12 cellular contexts compared by ENCODE assay signal in the genomic region with DNA sequence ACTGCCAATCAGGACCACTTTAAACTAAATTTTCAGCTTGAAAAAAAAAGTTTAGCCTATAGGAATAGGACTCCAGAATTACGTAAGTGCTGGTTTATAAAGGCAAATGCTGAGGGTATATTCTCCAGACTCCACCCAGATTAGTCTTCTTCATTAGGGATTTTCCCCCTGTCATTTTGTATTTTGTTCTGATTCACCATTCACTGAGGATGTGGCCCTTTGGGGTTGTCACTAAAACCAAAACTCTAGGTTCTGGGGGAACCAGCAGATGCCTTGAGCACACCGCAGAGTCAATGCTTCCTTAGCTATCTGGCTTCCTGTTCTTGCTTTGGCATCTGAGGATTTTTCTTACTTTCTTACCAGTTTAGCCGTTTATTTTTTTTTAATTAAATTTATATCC.
DNase-seq lines count a peak whose midpoint lies in the region; ATAC-seq and TF ChIP-seq lines count a peak whose summit lies in the region.
"Had no signal": no experiment of that assay in that cellular context is flagged by ENCODE, and none has a peak within 500 bp of the region (broad histone marks: within the 10 kb centered on the region; RNA-seq: fewer than 3 reads in every experiment).

No MANE protein-coding gene starts in this region.

- no peaks in the 10 kb centered on the region for H3K9me3 Mint-ChIP-seq in effector memory CD8-positive, alpha-beta T cell
- H3K9me3 Mint-ChIP-seq: activated naive CD4-positive, alpha-beta T cell treated with anti-CD3 and anti-CD28 coated beads, Interleukin-2, amount 50 U/mL, for 24 hours had no signal

- no peak overlapping the region for H3K4me3 ChIP-seq in OCI-LY3 (ENCODE audit: low read length)
- H3K4me3 ChIP-seq: vagina had no signal

- no peak overlapping the region for H3K9ac ChIP-seq in OCI-LY3 (ENCODE audit: low read length)

- DNase-seq in hypothalamus (lab: John Stamatoyannopoulos, UW) (no peak), LoVo (ENCODE audit: low spot score) (no peak)
- DNase-seq in effector memory CD8-positive, alpha-beta T cell = no peak
- DNase-seq: Calu3, IMR-90, NCI-H2081 treated with DMSO at 0.1 percent for 48 hours had no signal

- no peak overlapping the region for H3K4me3 Mint-ChIP-seq in effector memory CD8-positive, alpha-beta T cell
- H3K4me3 Mint-ChIP-seq: activated naive CD4-positive, alpha-beta T cell treated with anti-CD3 and anti-CD28 coated beads, Interleukin-2, amount 50 U/mL, for 24 hours had no signal

- H3K27ac ChIP-seq in OCI-LY3 (ENCODE audit: low read length) = no peak overlapping the region
- H3K27ac ChIP-seq: vagina had no signal

- H3K27me3 Mint-ChIP-seq in effector memory CD8-positive, alpha-beta T cell = peaks cover 22 to 27% of the 10 kb centered on the region in 2 donors

- no peaks in the 10 kb centered on the region for H4K20me1 ChIP-seq in OCI-LY3 (ENCODE audit: insufficient read depth, low read length)

- H3K27ac Mint-ChIP-seq in effector memory CD8-positive, alpha-beta T cell = no peak overlapping the region
- H3K27ac Mint-ChIP-seq: activated naive CD4-positive, alpha-beta T cell treated with anti-CD3 and anti-CD28 coated beads, Interleukin-2, amount 50 U/mL, for 24 hours had no signal

- no peak for TF ChIP-seq CTCF in OCI-LY3 (IDR thresholded peaks at IDR 0.05; ENCODE audit: low read depth, low read length)

- H3K36me3 Mint-ChIP-seq in effector memory CD8-positive, alpha-beta T cell (ENCODE audit: insufficient read depth) = no peaks in the 10 kb centered on the region
- H3K36me3 Mint-ChIP-seq: activated naive CD4-positive, alpha-beta T cell treated with anti-CD3 and anti-CD28 coated beads, Interleukin-2, amount 50 U/mL, for 24 hours had no signal

- H3K27me3 ChIP-seq in OCI-LY3 (ENCODE audit: low read depth, low read length) = peaks cover 15% of the 10 kb centered on the region
- H3K27me3 ChIP-seq: vagina had no signal

- H3K9me3 ChIP-seq in OCI-LY3 (ENCODE audit: insufficient read depth, low read length) = no peaks in the 10 kb centered on the region
- H3K9me3 ChIP-seq: vagina had no signal

- no peak overlapping the region for H2AFZ ChIP-seq in OCI-LY3 (ENCODE audit: low read depth, low read length)

- H3K4me1 Mint-ChIP-seq in effector memory CD8-positive, alpha-beta T cell (ENCODE audit: low read depth in 2 of 2) = no peaks in the 10 kb centered on the region
- H3K4me1 Mint-ChIP-seq: activated naive CD4-positive, alpha-beta T cell treated with anti-CD3 and anti-CD28 coated beads, Interleukin-2, amount 50 U/mL, for 24 hours had no signal

- H3K4me1 ChIP-seq in OCI-LY3 (ENCODE audit: low read length) = peaks cover 14% of the 10 kb centered on the region
- H3K4me1 ChIP-seq: vagina had no signal

- peak overlapping the region; percentile 51 for H3K4me2 ChIP-seq in OCI-LY3 (ENCODE audit: low read length)

- no peaks in the 10 kb centered on the region for H3K36me3 ChIP-seq in OCI-LY3 (replicated peaks; ENCODE audit: low read depth, low read length)
- H3K36me3 ChIP-seq: vagina had no signal

- ATAC-seq in GM18867 (IDR thresholded peaks at IDR 0.05; ENCODE audit: unreplicated experiment) (peak; percentile 87), GM19467 (IDR thresholded peaks at IDR 0.05; ENCODE audit: unreplicated experiment) (peak; percentile 69), HG02938 (IDR thresholded peaks at IDR 0.05; ENCODE audit: unreplicated experiment) (peak; percentile 98)
- ATAC-seq in effector memory CD8-positive, alpha-beta T cell (replicated peaks) = no peak

- no peaks in the 10 kb centered on the region for H3K79me2 ChIP-seq in OCI-LY3 (ENCODE audit: low read length)
